ENCODE assay signal across 21 cellular contexts in the genomic region with DNA sequence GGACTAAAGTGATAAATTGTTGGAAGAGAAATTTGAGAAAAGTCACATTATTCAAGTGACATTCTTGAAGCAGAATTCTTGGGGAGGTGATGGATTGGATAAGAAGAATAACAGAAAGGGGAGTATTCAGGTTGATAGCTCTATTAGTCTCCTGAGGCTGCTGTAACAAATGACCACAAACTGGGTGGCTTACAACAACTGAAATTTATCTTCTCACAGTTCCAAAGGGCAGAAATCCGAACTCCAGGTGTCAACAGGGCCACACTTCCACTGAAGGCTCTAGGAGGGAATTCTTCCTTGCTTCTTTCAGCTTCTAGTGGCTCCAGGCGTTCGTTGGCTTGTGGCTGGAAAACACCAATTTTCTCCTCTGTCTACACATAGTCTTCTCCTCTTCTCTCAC.
DNase-seq lines count a peak whose midpoint lies in the region; ATAC-seq, FAIRE-seq and TF ChIP-seq lines count a peak whose summit lies in the region.
"Had no signal": no experiment of that assay in that cellular context is flagged by ENCODE, and none has a peak within 500 bp of the region (broad histone marks: within the 10 kb centered on the region; RNA-seq: fewer than 3 reads in every experiment).

No MANE protein-coding gene starts in this region.

- POLR2A ChIA-PET in activated CD4-positive, alpha-beta T cell treated with anti-CD3 and anti-CD28 coated beads for 36 hours (lab: Charles Lee) = no interaction called here

- H3K4me3 Mint-ChIP-seq in activated CD4-positive, alpha-beta T cell treated with anti-CD3 and anti-CD28 coated beads, Interleukin-2, amount 10 ng/mL, durations not matched to agents 24 days and 14 days = no peak overlapping the region
- H3K4me3 Mint-ChIP-seq in activated CD4-positive, alpha-beta T cell treated with anti-CD3 and anti-CD28 coated beads for 36 hours = no peak overlapping the region
- no peak overlapping the region for H3K4me3 Mint-ChIP-seq in nephron progenitor cell
- H3K4me3 Mint-ChIP-seq: B cell; CD4-positive, alpha-beta T cell; CD8-positive, alpha-beta T cell had no signal

- peak; percentile 33 for DNase-seq in activated CD4-positive, alpha-beta T cell treated with anti-CD3 and anti-CD28 coated beads, Interleukin-2, amount 10 ng/mL, durations not matched to agents 24 days and 14 days
- no peak for DNase-seq in activated CD4-positive, alpha-beta T cell treated with anti-CD3 and anti-CD28 coated beads for 36 hours
- peak; percentile 91 for DNase-seq in left kidney (ENCODE audit: low read depth, low spot score)
- DNase-seq in nephron progenitor cell = peak; percentile 20
- no peak for DNase-seq in GM12892 (ENCODE audit: insufficient read length)
- no peak for DNase-seq in left lobe of liver (ENCODE audit: low spot score)
- DNase-seq: AML-193; Caco-2; CD4-positive, alpha-beta T cell; CD8-positive, alpha-beta T cell; DMS 273 treated with DMSO at 0.1 percent for 48 hours; DMS153; DMS53; DMS79; DND-41; EL; GDM1 had no signal

- FAIRE-seq in GM12892 (lab: Jason Lieb, UNC) = no peak
- FAIRE-seq: A549, GM12878, GM19239 had no signal

- CTCF ChIA-PET in activated CD4-positive, alpha-beta T cell treated with anti-CD3 and anti-CD28 coated beads for 36 hours (lab: Charles Lee) = no interaction called here

- no peak for ATAC-seq in activated CD4-positive, alpha-beta T cell treated with anti-CD3 and anti-CD28 coated beads for 36 hours
- no peak for ATAC-seq in left lobe of liver
- ATAC-seq: A549; CD8-positive, alpha-beta T cell; GM12878 had no signal

- no peak for TF ChIP-seq POLR2A in GM12892 (IDR thresholded peaks at IDR 0.05; ENCODE audit: low read depth, low read length)

- H3K9me3 Mint-ChIP-seq in activated CD4-positive, alpha-beta T cell treated with anti-CD3 and anti-CD28 coated beads, Interleukin-2, amount 10 ng/mL, durations not matched to agents 24 days and 14 days = no peaks in the 10 kb centered on the region
- no peaks in the 10 kb centered on the region for H3K9me3 Mint-ChIP-seq in activated CD4-positive, alpha-beta T cell treated with anti-CD3 and anti-CD28 coated beads for 36 hours (ENCODE audit: low read depth)
- H3K9me3 Mint-ChIP-seq in nephron progenitor cell = no peaks in the 10 kb centered on the region
- H3K9me3 Mint-ChIP-seq: CD4-positive, alpha-beta T cell; CD8-positive, alpha-beta T cell had no signal

- H3K4me1 Mint-ChIP-seq in activated CD4-positive, alpha-beta T cell treated with anti-CD3 and anti-CD28 coated beads, Interleukin-2, amount 10 ng/mL, durations not matched to agents 24 days and 14 days = no peaks in the 10 kb centered on the region
- H3K4me1 Mint-ChIP-seq in activated CD4-positive, alpha-beta T cell treated with anti-CD3 and anti-CD28 coated beads for 36 hours = peaks cover 7% of the 10 kb centered on the region
- H3K4me1 Mint-ChIP-seq in nephron progenitor cell = peaks cover under 1% of the 10 kb centered on the region
- H3K4me1 Mint-ChIP-seq: B cell had no signal

- no peaks in the 10 kb centered on the region for H3K36me3 Mint-ChIP-seq in activated CD4-positive, alpha-beta T cell treated with anti-CD3 and anti-CD28 coated beads, Interleukin-2, amount 10 ng/mL, durations not matched to agents 24 days and 14 days (ENCODE audit: low read depth)
- no peaks in the 10 kb centered on the region for H3K36me3 Mint-ChIP-seq in activated CD4-positive, alpha-beta T cell treated with anti-CD3 and anti-CD28 coated beads for 36 hours (ENCODE audit: low read depth)
- no peaks in the 10 kb centered on the region for H3K36me3 Mint-ChIP-seq in nephron progenitor cell (ENCODE audit: low read depth)
- H3K36me3 Mint-ChIP-seq: CD8-positive, alpha-beta T cell had no signal

- no peak for TF ChIP-seq CTCF in nephron progenitor cell (IDR thresholded peaks at IDR 0.05)

- H3K27me3 Mint-ChIP-seq in activated CD4-positive, alpha-beta T cell treated with anti-CD3 and anti-CD28 coated beads, Interleukin-2, amount 10 ng/mL, durations not matched to agents 24 days and 14 days = peaks cover 4% of the 10 kb centered on the region
- peaks cover 9% of the 10 kb centered on the region for H3K27me3 Mint-ChIP-seq in activated CD4-positive, alpha-beta T cell treated with anti-CD3 and anti-CD28 coated beads for 36 hours
- H3K27me3 Mint-ChIP-seq in nephron progenitor cell (ENCODE audit: low read depth, poor library complexity) = peaks cover 31% of the 10 kb centered on the region
- H3K27me3 Mint-ChIP-seq: B cell; CD4-positive, alpha-beta T cell had no signal

- H3K27ac Mint-ChIP-seq in activated CD4-positive, alpha-beta T cell treated with anti-CD3 and anti-CD28 coated beads, Interleukin-2, amount 10 ng/mL, durations not matched to agents 24 days and 14 days = no peak overlapping the region
- no peak overlapping the region for H3K27ac Mint-ChIP-seq in activated CD4-positive, alpha-beta T cell treated with anti-CD3 and anti-CD28 coated beads for 36 hours
- H3K27ac Mint-ChIP-seq in nephron progenitor cell = no peak overlapping the region
- H3K27ac Mint-ChIP-seq: B cell; CD4-positive, alpha-beta T cell; CD8-positive, alpha-beta T cell had no signal

- intact Hi-C loops in activated CD4-positive, alpha-beta T cell treated with anti-CD3 and anti-CD28 coated beads, Interleukin-2, amount 10 ng/mL, durations not matched to agents 24 days and 14 days (cut with micrococcal nuclease) = no loop called here
- intact Hi-C loops in activated CD4-positive, alpha-beta T cell treated with anti-CD3 and anti-CD28 coated beads for 36 hours (cut with DNase I, micrococcal nuclease) = loop anchor here in 1 of 2 experiments (10.0 kb wide), 1 partner anchor 1375 kb away; no protein-coding TSS in a partner anchor

Comparison
In these comparisons a context has a peak if more than half of its experiments do, and no peak if none do; other contexts are left out.
1. DNase-seq: peak in activated CD4-positive, alpha-beta T cell treated with anti-CD3 and anti-CD28 coated beads, Interleukin-2, amount 10 ng/mL, durations not matched to agents 24 days and 14 days (single experiment), left kidney (single experiment) and nephron progenitor cell (single experiment); none in activated CD4-positive, alpha-beta T cell treated with anti-CD3 and anti-CD28 coated beads for 36 hours (single experiment), GM12892 (single experiment) and left lobe of liver (single experiment).